18 cellular contexts compared by ENCODE assay signal in genomic region chr9:86175743-86176456, GRCh38.
A peak's percentile ranks its signal among the peaks of the same experiment; 100 is the strongest.
DNase-seq lines count a peak whose midpoint lies in the region; ATAC-seq and TF ChIP-seq lines count a peak whose summit lies in the region.
"Had no signal": no experiment of that assay in that cellular context is flagged by ENCODE, and none has a peak within 500 bp of the region (broad histone marks: within the 10 kb centered on the region; RNA-seq: fewer than 3 reads in every experiment).

No MANE protein-coding gene starts in this region.

- no peak overlapping the region for H3K27ac Mint-ChIP-seq in naive thymus-derived CD4-positive, alpha-beta T cell
- H3K27ac Mint-ChIP-seq: activated B cell treated with CpG ODN at 0.5 μM for 24 hours; activated naive CD8-positive, alpha-beta T cell treated with anti-CD3 and anti-CD28 coated beads, Interleukin-2, amount 10 ng/mL, durations not matched to agents 7 days and 5 days; activated T-helper 1 cell treated with anti-CD3 and anti-CD28 coated beads, Interleukin-12 subunit alpha, Interleukin-12 subunit beta, Interleukin-2, Interleukin-4 antibody, amounts not matched to agents 30 ng/mL and 10 ng/mL and 1 ng/mL, durations not matched to agents 14 hours and 24 hours and 36 hours; CD8-positive, alpha-beta T cell; nephron progenitor cell; T-helper 17 cell had no signal

- H3K36me3 Mint-ChIP-seq in naive thymus-derived CD4-positive, alpha-beta T cell, result peaks cover 0 to 4% (median 0%) of the 10 kb centered on the region in 5 donors
- H3K36me3 Mint-ChIP-seq: activated naive CD8-positive, alpha-beta T cell treated with anti-CD3 and anti-CD28 coated beads, Interleukin-2, amount 10 ng/mL, durations not matched to agents 7 days and 5 days; CD8-positive, alpha-beta T cell had no signal

- H3K36me3 ChIP-seq in right atrium auricular region (no peaks in the 10 kb centered on the region), left ventricle myocardium inferior (no peaks in the 10 kb centered on the region), PC-9 (ENCODE audit: low read depth) (no peaks in the 10 kb centered on the region), left lung (no peaks in the 10 kb centered on the region)
- no peaks in the 10 kb centered on the region for H3K36me3 ChIP-seq in naive thymus-derived CD4-positive, alpha-beta T cell (ENCODE audit: control insufficient read depth in 2 of 3, insufficient read depth in 3 of 3, low read length in 3 of 3)
- H3K36me3 ChIP-seq: gastrocnemius medialis, prostate gland had no signal

- H3K4me3 Mint-ChIP-seq in naive thymus-derived CD4-positive, alpha-beta T cell, result no peak overlapping the region
- H3K4me3 Mint-ChIP-seq: activated B cell treated with CpG ODN at 0.5 μM for 24 hours; activated naive CD8-positive, alpha-beta T cell treated with anti-CD3 and anti-CD28 coated beads, Interleukin-2, amount 10 ng/mL, durations not matched to agents 7 days and 5 days; activated T-helper 1 cell treated with anti-CD3 and anti-CD28 coated beads, Interleukin-12 subunit alpha, Interleukin-12 subunit beta, Interleukin-2, Interleukin-4 antibody, amounts not matched to agents 30 ng/mL and 10 ng/mL and 1 ng/mL, durations not matched to agents 14 hours and 24 hours and 36 hours; CD8-positive, alpha-beta T cell; nephron progenitor cell; T-helper 17 cell had no signal

- ATAC-seq in left lung (no peak), GM18870 (IDR thresholded peaks at IDR 0.05; ENCODE audit: unreplicated experiment) (no peak)
- ATAC-seq in naive thymus-derived CD4-positive, alpha-beta T cell, result no peak
- ATAC-seq: CD8-positive, alpha-beta T cell; gastrocnemius medialis; T-helper 17 cell had no signal

- POLR2A ChIA-PET in PC-9 (lab: Charles Lee; ENCODE audit: unreplicated experiment), result no interaction called here
- POLR2A ChIA-PET in naive thymus-derived CD4-positive, alpha-beta T cell (lab: Charles Lee), result no interaction called here

- BruUV-seq in PC-9 (replicated peaks; lab: Mats Ljungman, UMichigan), result no TSS peak

- no peaks in the 10 kb centered on the region for H3K4me1 ChIP-seq in right atrium auricular region
- no peaks in the 10 kb centered on the region for H3K4me1 ChIP-seq in left ventricle myocardium inferior
- peaks cover 13% of the 10 kb centered on the region for H3K4me1 ChIP-seq in PC-9 (replicated peaks; ENCODE audit: insufficient read depth)
- H3K4me1 ChIP-seq in left lung, result no peaks in the 10 kb centered on the region
- no peaks in the 10 kb centered on the region for H3K4me1 ChIP-seq in naive thymus-derived CD4-positive, alpha-beta T cell (ENCODE audit: control insufficient read depth in 2 of 2, insufficient read depth in 2 of 2, low read length in 2 of 2)
- H3K4me1 ChIP-seq: prostate gland had no signal

- 0 out of 2 replicates have a peak overlapping the region, but pooled peaks have one; percentile 9 for H3K4me2 ChIP-seq in PC-9

- no peak overlapping the region for H3K27ac ChIP-seq in right atrium auricular region
- H3K27ac ChIP-seq in left ventricle myocardium inferior (replicated peaks), result no peak overlapping the region
- H3K27ac ChIP-seq in PC-9, result no peak overlapping the region
- H3K27ac ChIP-seq in left lung, result no peak overlapping the region
- no peak overlapping the region for H3K27ac ChIP-seq in naive thymus-derived CD4-positive, alpha-beta T cell (ENCODE audit: low read depth, low read length)
- H3K27ac ChIP-seq: gastrocnemius medialis, prostate gland had no signal

- H3K4me3 ChIP-seq in right atrium auricular region, result no peak overlapping the region
- H3K4me3 ChIP-seq in left ventricle myocardium inferior, result no peak overlapping the region
- no peak overlapping the region for H3K4me3 ChIP-seq in PC-9
- no peak overlapping the region for H3K4me3 ChIP-seq in left lung
- no peak overlapping the region for H3K4me3 ChIP-seq in foreskin fibroblast (ENCODE audit: low read depth in 1 of 2, low read length in 2 of 2)
- H3K4me3 ChIP-seq in naive thymus-derived CD4-positive, alpha-beta T cell (ENCODE audit: low read length), result no peak overlapping the region
- H3K4me3 ChIP-seq: gastrocnemius medialis, prostate gland had no signal

- DNase-seq in right atrium auricular region (ENCODE audit: low spot score) (peak; percentile 16), left ventricle myocardium inferior (no peak), NCI-H2029 treated with DMSO at 0.1 percent for 48 hours (lab: John Stamatoyannopoulos, UW) (peak; percentile 83), PC-9 (peak; percentile 35 to 45), left lung (no peak), foreskin fibroblast (no peak)
- no peak for DNase-seq in naive thymus-derived CD4-positive, alpha-beta T cell
- DNase-seq: activated B cell treated with CpG ODN at 0.5 μM for 24 hours; activated naive CD8-positive, alpha-beta T cell treated with anti-CD3 and anti-CD28 coated beads, Interleukin-2, amount 10 ng/mL, durations not matched to agents 7 days and 5 days; CD8-positive, alpha-beta T cell; gastrocnemius medialis; nephron progenitor cell; SIG-M5; stimulated activated CD8-positive, alpha-beta memory T cell treated with anti-CD3 and anti-CD28 coated beads, Interleukin-4, amount 100 ng/mL, for 48 hours; T-helper 17 cell had no signal

- intact Hi-C loops in left ventricle myocardium inferior (cut with micrococcal nuclease), result no loop called here
- intact Hi-C loops in PC-9 (cut with micrococcal nuclease; ENCODE audit: unreplicated experiment), result no loop called here
- intact Hi-C loops in left lung (cut with DNase I), result no loop called here
- intact Hi-C loops in naive thymus-derived CD4-positive, alpha-beta T cell (cut with micrococcal nuclease), result no loop called here

- H3K4me1 Mint-ChIP-seq in naive thymus-derived CD4-positive, alpha-beta T cell, result no peaks in the 10 kb centered on the region
- H3K4me1 Mint-ChIP-seq: activated B cell treated with CpG ODN at 0.5 μM for 24 hours; activated naive CD8-positive, alpha-beta T cell treated with anti-CD3 and anti-CD28 coated beads, Interleukin-2, amount 10 ng/mL, durations not matched to agents 7 days and 5 days; T-helper 17 cell had no signal

- 0 out of 2 replicates have a peak, but pooled peaks cover 2% of the 10 kb centered on the region for H3F3A ChIP-seq in PC-9 (ENCODE audit: insufficient read depth, low read depth)

- H3K9me3 Mint-ChIP-seq in naive thymus-derived CD4-positive, alpha-beta T cell, result peaks cover 0 to 4% (median 0%) of the 10 kb centered on the region in 11 donors
- H3K9me3 Mint-ChIP-seq: activated B cell treated with CpG ODN at 0.5 μM for 24 hours; activated naive CD8-positive, alpha-beta T cell treated with anti-CD3 and anti-CD28 coated beads, Interleukin-2, amount 10 ng/mL, durations not matched to agents 7 days and 5 days; activated T-helper 1 cell treated with anti-CD3 and anti-CD28 coated beads, Interleukin-12 subunit alpha, Interleukin-12 subunit beta, Interleukin-2, Interleukin-4 antibody, amounts not matched to agents 30 ng/mL and 10 ng/mL and 1 ng/mL, durations not matched to agents 14 hours and 24 hours and 36 hours; CD8-positive, alpha-beta T cell had no signal

- TF ChIP-seq CTCF in right atrium auricular region (IDR thresholded peaks at IDR 0.05), result no peak
- TF ChIP-seq CTCF in left ventricle myocardium inferior (IDR thresholded peaks at IDR 0.05; ENCODE audit: borderline replicate concordance), result no peak
- TF ChIP-seq CTCF in PC-9 (conservative IDR thresholded peaks at IDR 0.05), result no peak
- TF ChIP-seq CTCF in left lung (IDR thresholded peaks at IDR 0.05), result no peak
- TF ChIP-seq CTCF in foreskin fibroblast (IDR thresholded peaks at IDR 0.05; ENCODE audit: low read depth, low read length), result no peak

- H3K79me2 ChIP-seq in PC-9 (ENCODE audit: low read depth), result no peaks in the 10 kb centered on the region

- H3K27me3 ChIP-seq in right atrium auricular region (no peaks in the 10 kb centered on the region), left ventricle myocardium inferior (ENCODE audit: low read depth) (no peaks in the 10 kb centered on the region), PC-9 (ENCODE audit: insufficient read depth, low read depth) (no peaks in the 10 kb centered on the region), left lung (no peaks in the 10 kb centered on the region)
- no peaks in the 10 kb centered on the region for H3K27me3 ChIP-seq in naive thymus-derived CD4-positive, alpha-beta T cell (ENCODE audit: control insufficient read depth in 2 of 2, insufficient read depth in 2 of 2, low read length in 2 of 2)
- H3K27me3 ChIP-seq: gastrocnemius medialis had no signal

- H2AFZ ChIP-seq in PC-9, result no peak overlapping the region

- no peaks in the 10 kb centered on the region for H4K20me1 ChIP-seq in PC-9 (ENCODE audit: insufficient read depth)

- H3K9me2 ChIP-seq in PC-9 (ENCODE audit: insufficient read depth), result no peaks in the 10 kb centered on the region

- CTCF ChIA-PET in PC-9 (lab: Charles Lee), result no interaction called here
- CTCF ChIA-PET in naive thymus-derived CD4-positive, alpha-beta T cell (lab: Charles Lee), result no interaction called here

- H3K9me3 ChIP-seq in right atrium auricular region (no peaks in the 10 kb centered on the region), left ventricle myocardium inferior (replicated peaks) (no peaks in the 10 kb centered on the region), PC-9 (ENCODE audit: insufficient read depth, low read depth) (no peaks in the 10 kb centered on the region), left lung (no peaks in the 10 kb centered on the region)
- H3K9me3 ChIP-seq in naive thymus-derived CD4-positive, alpha-beta T cell (ENCODE audit: control insufficient read depth in 2 of 3, low read length in 3 of 3), result no peaks in the 10 kb centered on the region
- H3K9me3 ChIP-seq: gastrocnemius medialis, prostate gland had no signal

- peaks cover 0 to 20% (median 11%) of the 10 kb centered on the region in 5 donors for H3K27me3 Mint-ChIP-seq in naive thymus-derived CD4-positive, alpha-beta T cell
- H3K27me3 Mint-ChIP-seq: activated naive CD8-positive, alpha-beta T cell treated with anti-CD3 and anti-CD28 coated beads, Interleukin-2, amount 10 ng/mL, durations not matched to agents 7 days and 5 days had no signal

Comparison
In these comparisons a context has a peak if more than half of its experiments do, and no peak if none do; other contexts are left out.
1. DNase-seq: peak in right atrium auricular region (single experiment), NCI-H2029 treated with DMSO at 0.1 percent for 48 hours (single experiment) and PC-9 (2 of 2); none in left ventricle myocardium inferior (single experiment), left lung (0 of 2), foreskin fibroblast (0 of 2) and naive thymus-derived CD4-positive, alpha-beta T cell (0 of 9).